Comparison of ENCODE assay signal across 12 cellular contexts in the genomic region with DNA sequence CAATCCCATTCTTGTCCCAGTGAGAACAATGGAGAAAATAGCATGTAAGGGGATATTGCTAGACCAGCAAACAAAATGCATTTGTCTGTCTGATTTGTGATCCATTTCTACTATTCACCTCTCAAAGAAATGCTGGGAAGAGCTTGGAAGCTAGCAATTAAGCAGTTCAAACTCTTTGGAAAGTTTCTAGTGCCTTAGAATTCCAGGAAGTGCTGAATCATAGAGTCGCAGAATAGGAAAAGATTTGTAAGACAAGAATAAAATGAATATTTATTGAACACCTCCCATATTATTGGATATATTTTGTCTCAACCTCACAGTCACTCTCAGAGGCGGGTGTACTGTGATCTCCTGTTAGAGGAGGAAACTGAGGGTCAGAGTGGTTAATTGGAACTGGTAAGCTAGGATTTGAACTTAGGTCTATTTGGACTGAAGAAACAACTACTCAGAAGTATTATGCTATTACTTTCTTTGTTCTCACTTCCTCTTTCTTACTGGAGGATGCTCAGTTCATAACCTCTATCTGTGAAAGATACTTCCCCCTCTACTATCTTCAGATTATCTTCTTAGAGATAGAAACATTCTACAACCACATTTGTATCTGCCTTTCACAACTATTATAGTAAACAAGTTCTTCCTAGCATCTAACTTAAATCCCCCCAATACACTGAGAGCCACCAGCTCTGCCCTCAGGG.
A peak's percentile ranks its signal among the peaks of the same experiment; 100 is the strongest.
DNase-seq lines count a peak whose midpoint lies in the region; ATAC-seq and TF ChIP-seq lines count a peak whose summit lies in the region.
"Had no signal": no experiment of that assay in that cellular context is flagged by ENCODE, and none has a peak within 500 bp of the region (broad histone marks: within the 10 kb centered on the region; RNA-seq: fewer than 3 reads in every experiment).

No MANE protein-coding gene starts in this region.

- no peaks in the 10 kb centered on the region for H3K9me3 ChIP-seq in tibial nerve

- peak; percentile 78 for ATAC-seq in GM19438 (IDR thresholded peaks at IDR 0.05; ENCODE audit: low read depth, unreplicated experiment)
- ATAC-seq in HG03025 (IDR thresholded peaks at IDR 0.05; ENCODE audit: low FRiP score, unreplicated experiment), result peak; percentile 75
- no peak for ATAC-seq in GM19397 (IDR thresholded peaks at IDR 0.05; ENCODE audit: unreplicated experiment)

- DNase-seq in SIG-M5 treated with dmso at 0.1 percent for 504 hours (lab: John Stamatoyannopoulos, UW; ENCODE audit: unreplicated experiment) (peak; percentile 66), tibial nerve (ENCODE audit: low spot score in 2 of 2) (no peak), HK-2 (ENCODE audit: unreplicated experiment) (no peak), GM19238 (ENCODE audit: insufficient read length, low spot score) (no peak)
- DNase-seq: activated CD4-positive, alpha-beta T cell treated with anti-CD3 and anti-CD28 coated beads for 48 hours; cerebellar nuclear complex; kidney glomerular epithelial cell; NCI-H2227 treated with DMSO at 0.1 percent for 48 hours; stimulated activated CD4-positive, alpha-beta T cell treated with anti-CD3 and anti-CD28 coated beads, Interleukin-15, amount 100 ng/mL, for 24 hours had no signal

- TF ChIP-seq EP300 in tibial nerve (IDR thresholded peaks at IDR 0.05), result no peak

- H3K4me1 ChIP-seq in tibial nerve, result peaks cover 0 to 51% (median 8%) of the 10 kb centered on the region in 4 donors

- 63% methylated on average over 2 of the region's 2 CpGs for WGBS in tibial nerve, 2 donors

- TF ChIP-seq CTCF in tibial nerve (IDR thresholded peaks at IDR 0.05), result no peak

- no peaks in the 10 kb centered on the region for H3K36me3 ChIP-seq in tibial nerve

- H3K4me3 ChIP-seq in tibial nerve, result no peak overlapping the region

- H3K27ac ChIP-seq in tibial nerve, result peak overlapping the region in 3 of 4 donors; percentile 8 to 73 (median 72)

- TF ChIP-seq POLR2A in tibial nerve (IDR thresholded peaks at IDR 0.05), result no peak

- no peaks in the 10 kb centered on the region for H3K27me3 ChIP-seq in tibial nerve
